Comparison of ENCODE assay signal across 1 cellular context in the genomic region with DNA sequence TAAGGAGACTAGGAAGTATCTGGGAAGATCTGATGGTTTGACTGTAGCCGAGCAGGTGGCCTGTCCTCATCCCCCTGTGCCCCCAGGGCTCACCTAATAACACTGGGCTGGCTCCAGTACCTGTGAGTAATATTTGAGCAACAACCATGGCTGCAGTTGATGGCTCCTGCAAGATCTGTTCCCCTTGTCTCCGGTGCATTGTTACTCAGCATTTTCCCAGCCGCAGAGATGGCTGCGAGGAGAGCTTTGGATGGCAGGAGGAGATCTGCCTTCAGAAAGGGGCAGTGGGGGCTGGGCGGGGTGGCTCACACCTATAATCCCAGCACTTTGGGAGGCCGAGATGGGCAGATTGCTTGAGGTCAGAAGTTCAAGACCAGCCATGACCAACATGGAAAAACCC.
TF ChIP-seq lines count a peak whose summit lies in the region.

No MANE protein-coding gene starts in this region.

TF ChIP-seq in WTC11, 78 proteins besides CTCF, POLR2A, EP300 and RAD21 (continued from another document):
- TF ChIP-seq NFYB (CRISPR knock-in tag; conservative IDR thresholded peaks at IDR 0.05; ENCODE audit: low read depth) (no peak), ZNF138 (CRISPR knock-in tag; conservative IDR thresholded peaks at IDR 0.05) (no peak), NFATC4 (CRISPR knock-in tag; IDR thresholded peaks at IDR 0.05) (no peak), NR2C2 (CRISPR knock-in tag; IDR thresholded peaks at IDR 0.05) (no peak), ARID4B (CRISPR knock-in tag; IDR thresholded peaks at IDR 0.05; ENCODE audit: borderline replicate concordance) (no peak), ZNF671 (CRISPR knock-in tag; IDR thresholded peaks at IDR 0.05) (no peak), SOX15 (CRISPR knock-in tag; IDR thresholded peaks at IDR 0.05) (no peak), TCF7 (CRISPR knock-in tag; IDR thresholded peaks at IDR 0.05; ENCODE audit: low read depth) (no peak), ZBTB21 (CRISPR knock-in tag; IDR thresholded peaks at IDR 0.05; ENCODE audit: borderline replicate concordance) (no peak), CREM (CRISPR knock-in tag; IDR thresholded peaks at IDR 0.05) (no peak), JAZF1 (CRISPR knock-in tag; IDR thresholded peaks at IDR 0.05) (no peak), E2F4 (CRISPR knock-in tag; IDR thresholded peaks at IDR 0.05; ENCODE audit: borderline replicate concordance, low read depth) (no peak)
